ENCODE assay signal across 12 cellular contexts in the genomic region with DNA sequence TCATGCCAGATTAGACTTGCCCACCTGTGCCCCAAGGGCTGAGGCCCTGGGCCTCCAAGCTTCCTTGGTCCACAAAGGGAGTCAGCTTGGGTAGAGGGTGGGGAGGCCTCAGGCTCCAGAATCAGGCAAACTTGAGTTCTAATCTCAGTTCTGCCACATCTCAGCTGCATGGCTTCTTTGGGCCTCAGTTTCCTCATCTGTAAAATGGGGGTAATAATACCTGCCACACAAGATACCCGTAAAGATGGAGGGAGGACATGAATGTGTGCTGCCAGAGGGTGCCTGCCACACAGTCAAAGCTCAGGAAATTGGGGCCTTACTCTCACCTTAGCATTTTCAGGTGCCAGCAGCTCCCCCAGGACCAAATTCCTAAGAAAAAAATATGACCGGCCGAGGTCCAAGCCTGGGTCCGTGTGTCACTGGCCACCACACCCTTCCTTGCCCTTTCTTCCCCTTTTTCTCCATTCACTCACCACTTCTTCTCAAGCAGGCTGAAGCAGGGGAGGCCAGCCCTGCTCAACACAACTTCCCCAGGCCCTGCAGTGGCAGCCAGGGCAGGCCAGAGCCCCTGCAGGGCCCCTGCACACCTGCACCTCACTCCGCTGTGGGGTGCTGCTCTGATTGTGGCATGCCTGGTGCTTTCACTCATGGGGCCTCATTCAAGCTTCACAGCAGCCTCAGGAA. TPM values are rescaled to one million over a fixed set of nuclear protein-coding genes. Genes with fewer than 3 reads are reported as not detected.
DNase-seq lines count a peak whose midpoint lies in the region; ATAC-seq, FAIRE-seq and TF ChIP-seq lines count a peak whose summit lies in the region.
"Had no signal": no experiment of that assay in that cellular context is flagged by ENCODE, and none has a peak within 500 bp of the region (broad histone marks: within the 10 kb centered on the region; RNA-seq: fewer than 3 reads in every experiment).

No MANE protein-coding gene starts in this region.

- ATAC-seq in T-helper 17 cell (peak; percentile 16), right lobe of liver (no peak), HG02885 (IDR thresholded peaks at IDR 0.05; ENCODE audit: poor library complexity, unreplicated experiment) (no peak), HG03469 (IDR thresholded peaks at IDR 0.05; ENCODE audit: unreplicated experiment) (no peak)

- H3K36me3 Mint-ChIP-seq in T-helper 17 cell (ENCODE audit: low read depth), result peaks cover 8% of the 10 kb centered on the region

- H3K27me3 ChIP-seq in BLaER1, result no peaks in the 10 kb centered on the region
- H3K27me3 ChIP-seq in right lobe of liver, result no peaks in the 10 kb centered on the region

- H3K27ac ChIP-seq in BLaER1 (no peak overlapping the region), right lobe of liver (peak overlapping the region in 2 of 3 donors; percentile 12 to 94)

- H3K4me1 ChIP-seq in BLaER1 (peaks cover 75% of the 10 kb centered on the region), right lobe of liver (peaks cover 0 to 68% (median 29%) of the 10 kb centered on the region in 4 donors)
- H3K4me1 ChIP-seq: Caco-2 had no signal

- WGBS in right lobe of liver (ENCODE audit: insufficient coverage, low coverage, low lambda C conversion rate, missing lambda C conversion rate), result 61% methylated on average over 5 of the region's 5 CpGs

- FAIRE-seq in GM18507 (lab: Jason Lieb, UNC), result peak; percentile 76

- H3K9me3 ChIP-seq in BLaER1 (no peaks in the 10 kb centered on the region), T-helper 17 cell (ENCODE audit: control insufficient read depth, low read length, poor library complexity, severe bottlenecking) (no peaks in the 10 kb centered on the region), right lobe of liver (no peaks in the 10 kb centered on the region)
- H3K9me3 ChIP-seq: Caco-2 had no signal

- intact Hi-C loops in right lobe of liver (cut with DNase I), result no loop called here

- H3K4me2 ChIP-seq in BLaER1, result peak overlapping the region; percentile 96

- H4K20me1 ChIP-seq in BLaER1, result no peaks in the 10 kb centered on the region

- TF ChIP-seq POLR2A in right lobe of liver (IDR thresholded peaks at IDR 0.05), result no peak

- peak overlapping the region; percentile 92 for H3K27ac Mint-ChIP-seq in T-helper 17 cell

- H3K4me1 Mint-ChIP-seq in T-helper 17 cell, result peaks cover 59% of the 10 kb centered on the region

- no peaks in the 10 kb centered on the region for H3K27me3 Mint-ChIP-seq in T-helper 17 cell

- H3K36me3 ChIP-seq in BLaER1 (no peaks in the 10 kb centered on the region), right lobe of liver (no peaks in the 10 kb centered on the region)

- TF ChIP-seq CTCF in right lobe of liver (IDR thresholded peaks at IDR 0.05), result no peak

- H3K4me3 Mint-ChIP-seq in T-helper 17 cell, result peak overlapping the region; percentile 91

- H3K4me3 ChIP-seq in BLaER1, result no peak overlapping the region
- no peak overlapping the region for H3K4me3 ChIP-seq in right lobe of liver

- DNase-seq in GM18507 (ENCODE audit: extremely low spot score, insufficient read length, low read depth) (no peak), T-helper 17 cell (no peak), right lobe of liver (peak in 1 of 3 donors; percentile 57), OCI-M2 (lab: John Stamatoyannopoulos, UW; ENCODE audit: unreplicated experiment) (no peak), NCI-H524 (lab: John Stamatoyannopoulos, UW) (no peak)
- DNase-seq: Caco-2, NCI-H1417 had no signal

- H3K9ac ChIP-seq in BLaER1, result no peak overlapping the region

RNA-seq across cellular contexts. Expression of gene RGS14, which starts 3.8 kb away (rescaled TPM):
- total RNA-seq in T-helper 17 cell (100 to 1,000 TPM in 1 of 2 donors, 10 to 100 TPM in 1; 76.7 to 110 TPM), right lobe of liver (10 to 100 TPM; 29.2 to 43.1 (median 35.2) TPM)

RNA-seq across cellular contexts. Expression of gene LMAN2, which starts 10.1 kb away (rescaled TPM):
- total RNA-seq in T-helper 17 cell (10 to 100 TPM; 75.5 to 89.8 TPM), right lobe of liver (100 to 1,000 TPM; 103 to 297 (median 160) TPM)

RNA-seq across cellular contexts. Expression of gene SLC34A1, which starts 22.7 kb away (rescaled TPM):
- total RNA-seq in T-helper 17 cell, result under 1 TPM; 0.31 to 0.40 TPM
- total RNA-seq in right lobe of liver, result 1 to 10 TPM in 3 of 6 experiments, under 1 TPM in 2, not detected in 1; 0.12 to 5.3 (median 1.6) TPM
- total RNA-seq: Caco-2, kidney epithelial cell, pulmonary artery endothelial cell had no signal

RNA-seq across cellular contexts. Expression of gene PFN3, which starts 38.9 kb away (rescaled TPM):
- total RNA-seq in T-helper 17 cell, result not detected
- total RNA-seq in right lobe of liver, result not detected
- total RNA-seq: Caco-2, kidney epithelial cell, pulmonary artery endothelial cell had no signal

RNA-seq across cellular contexts. Expression of gene F12, which starts 47.8 kb away (rescaled TPM):
- total RNA-seq in T-helper 17 cell, result 1 to 10 TPM in 1 of 2 donors, under 1 TPM in 1; 0.62 to 1.1 TPM
- 100 to 1,000 TPM; 236 to 518 (median 365) TPM for total RNA-seq in right lobe of liver
